In the genomic region with DNA sequence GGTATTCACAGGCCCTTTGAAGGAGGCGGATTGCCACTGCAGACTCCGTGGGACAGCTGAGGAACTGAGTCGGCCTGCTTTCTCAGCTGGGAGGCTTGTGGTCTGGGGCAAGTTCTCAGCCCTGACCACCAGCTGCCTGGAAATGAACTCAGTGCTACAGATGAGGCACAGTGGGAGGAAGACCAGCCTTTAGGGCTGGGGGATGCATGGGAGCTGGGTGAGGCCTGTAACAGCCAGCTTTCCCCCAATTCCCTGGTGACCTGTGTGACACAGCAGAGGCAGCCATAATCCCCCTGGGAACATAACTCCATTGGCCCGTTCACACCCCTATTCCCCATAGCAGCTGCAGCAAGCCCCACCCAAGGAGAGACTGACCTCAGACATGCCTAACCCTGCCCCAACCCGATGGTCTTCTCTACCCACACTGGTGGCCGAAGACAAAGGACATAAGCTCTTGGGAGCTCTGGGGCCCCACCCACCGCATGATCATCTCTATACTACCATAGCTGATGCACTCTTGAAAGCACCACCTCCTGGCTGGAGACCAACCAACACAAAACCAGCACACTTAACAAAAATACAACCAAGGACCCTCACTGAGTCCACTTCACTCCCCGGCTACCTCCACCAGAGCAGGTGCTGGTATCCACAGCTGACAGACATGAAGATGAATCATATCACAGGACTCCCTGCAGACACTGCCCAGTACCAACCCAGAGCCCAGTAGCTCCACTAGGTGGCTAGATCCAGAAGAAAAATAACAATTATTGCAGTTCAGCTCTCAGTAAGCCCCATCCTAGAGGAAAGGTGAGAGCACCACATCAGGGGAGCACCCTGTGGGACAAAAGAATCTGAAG, we compare ENCODE assay signal across 9 cellular contexts. TPM values are rescaled to one million over a fixed set of nuclear protein-coding genes. Genes with fewer than 3 reads are reported as not detected.
A peak's percentile ranks its signal among the peaks of the same experiment; 100 is the strongest.
DNase-seq lines count a peak whose midpoint lies in the region; ATAC-seq lines count a peak whose summit lies in the region.
"Had no signal": no experiment of that assay in that cellular context is flagged by ENCODE, and none has a peak within 500 bp of the region (broad histone marks: within the 10 kb centered on the region; RNA-seq: fewer than 3 reads in every experiment).

No MANE protein-coding gene starts in this region.

- H3K9me3 Mint-ChIP-seq in IgD-negative memory B cell (peaks cover 2 to 3% (median 2%) of the 10 kb centered on the region in 3 donors), naive B cell (peaks cover 0 to 19% (median 8%) of the 10 kb centered on the region in 7 donors)

- H3K27ac Mint-ChIP-seq in IgD-negative memory B cell (peak overlapping the region; percentile 63 to 86 (median 81)), naive B cell (peak overlapping the region; percentile 51 to 97 (median 82))

- H3K36me3 Mint-ChIP-seq in IgD-negative memory B cell (peaks cover 2% of the 10 kb centered on the region), naive B cell (peaks cover 9 to 14% of the 10 kb centered on the region in 2 donors)

- DNase-seq in naive B cell (peak; percentile 21), NCI-H2107 treated with DMSO at 0.1 percent for 48 hours (lab: John Stamatoyannopoulos, UW; ENCODE audit: unreplicated experiment) (no peak), NCI-H2196 (lab: John Stamatoyannopoulos, UW; ENCODE audit: unreplicated experiment) (no peak), caudate nucleus (lab: John Stamatoyannopoulos, UW) (no peak)
- no peak for DNase-seq in activated CD4-positive, CD25-positive, alpha-beta regulatory T cell treated with anti-CD3 and anti-CD28 coated beads, Interleukin-2, amount 50 U/mL, for 72 hours
- DNase-seq: activated T-cell treated with anti-CD3 and anti-CD28 coated beads for 4 hours had no signal

- H3K4me1 Mint-ChIP-seq in IgD-negative memory B cell (peaks cover 20 to 23% (median 21%) of the 10 kb centered on the region in 3 donors), naive B cell (peaks cover 38 to 76% (median 48%) of the 10 kb centered on the region in 3 donors)

- ATAC-seq in GM18517 (IDR thresholded peaks at IDR 0.05; ENCODE audit: unreplicated experiment), result peak; percentile 80
- peak; percentile 78 for ATAC-seq in GM21786 (IDR thresholded peaks at IDR 0.05; ENCODE audit: unreplicated experiment)
- ATAC-seq in naive B cell (ENCODE audit: low read depth in 2 of 2), result peak; percentile 66 to 70

- H3K27ac ChIP-seq in caudate nucleus (ENCODE audit: low read depth, low read length), result no peak overlapping the region

- H3K4me3 Mint-ChIP-seq in IgD-negative memory B cell (peak overlapping the region in 3 of 4 donors; percentile 34 to 76 (median 74)), naive B cell (peak overlapping the region in 7 of 8 donors; percentile 0 to 77 (median 46))

- H3K27me3 Mint-ChIP-seq in IgD-negative memory B cell (no peaks in the 10 kb centered on the region), naive B cell (no peaks in the 10 kb centered on the region)

RNA-seq across cellular contexts. Expression of gene ZMAT3, which starts 24.9 kb away (rescaled TPM):
- 9.2 TPM for polyA plus RNA-seq in IgD-negative memory B cell
- 10 to 100 TPM in 5 of 6 donors, 1 to 10 TPM in 1; 8.3 to 26.8 (median 15.3) TPM for polyA plus RNA-seq in naive B cell (ENCODE audit: low read depth in 6 of 6)
